11 cellular contexts compared by ENCODE assay signal in genomic region chr12:6708968-6709394, GRCh38. TPM values are rescaled to one million over a fixed set of nuclear protein-coding genes. Genes with fewer than 3 reads are reported as not detected.
DNase-seq lines count a peak whose midpoint lies in the region; ATAC-seq and TF ChIP-seq lines count a peak whose summit lies in the region.
"Had no signal": no experiment of that assay in that cellular context is flagged by ENCODE, and none has a peak within 500 bp of the region (broad histone marks: within the 10 kb centered on the region; RNA-seq: fewer than 3 reads in every experiment).

No MANE protein-coding gene starts in this region.

- no peak for ATAC-seq in HG02870 (IDR thresholded peaks at IDR 0.05; ENCODE audit: unreplicated experiment)
- ATAC-seq: pancreas; stimulated activated naive B cell treated with anti-CD40 and anti-IgM and Interleukin-4, amounts not matched to agents 10 μg/mL and 1 μg/mL and 100 μg/mL, for 72 hours had no signal

- no peaks in the 10 kb centered on the region for H3K9me3 Mint-ChIP-seq in activated naive CD8-positive, alpha-beta T cell treated with anti-CD3 and anti-CD28 coated beads for 36 hours
- H3K9me3 Mint-ChIP-seq: stimulated activated naive B cell treated with anti-CD40 and anti-IgM and Interleukin-4, amounts not matched to agents 10 μg/mL and 1 μg/mL and 100 μg/mL, for 72 hours had no signal

- peaks cover 1% of the 10 kb centered on the region for H3K36me3 Mint-ChIP-seq in activated naive CD8-positive, alpha-beta T cell treated with anti-CD3 and anti-CD28 coated beads for 36 hours
- H3K36me3 Mint-ChIP-seq: stimulated activated naive B cell treated with anti-CD40 and anti-IgM and Interleukin-4, amounts not matched to agents 10 μg/mL and 1 μg/mL and 100 μg/mL, for 72 hours had no signal

- H3K27ac Mint-ChIP-seq in activated naive CD8-positive, alpha-beta T cell treated with anti-CD3 and anti-CD28 coated beads for 36 hours: peak overlapping the region; percentile 56
- H3K27ac Mint-ChIP-seq: stimulated activated naive B cell treated with anti-CD40 and anti-IgM and Interleukin-4, amounts not matched to agents 10 μg/mL and 1 μg/mL and 100 μg/mL, for 72 hours had no signal

- H3K4me3 Mint-ChIP-seq in activated naive CD8-positive, alpha-beta T cell treated with anti-CD3 and anti-CD28 coated beads for 36 hours: peak overlapping the region; percentile 39
- H3K4me3 Mint-ChIP-seq: stimulated activated naive B cell treated with anti-CD40 and anti-IgM and Interleukin-4, amounts not matched to agents 10 μg/mL and 1 μg/mL and 100 μg/mL, for 72 hours had no signal

- peaks cover 8% of the 10 kb centered on the region for H3K4me1 Mint-ChIP-seq in activated naive CD8-positive, alpha-beta T cell treated with anti-CD3 and anti-CD28 coated beads for 36 hours

- no peak for TF ChIP-seq CTCF in 22Rv1 (IDR thresholded peaks at IDR 0.05)

- peak; percentile 8 for DNase-seq in EH (ENCODE audit: low read depth)
- peak; percentile 54 for DNase-seq in activated naive CD8-positive, alpha-beta T cell treated with anti-CD3 and anti-CD28 coated beads for 36 hours
- DNase-seq in AG08396 (ENCODE audit: low spot score): no peak
- no peak for DNase-seq in SW480 (ENCODE audit: low spot score)
- DNase-seq: esophagus squamous epithelium; pancreas; stimulated activated naive B cell treated with anti-CD40 and anti-IgM and Interleukin-4, amounts not matched to agents 10 μg/mL and 1 μg/mL and 100 μg/mL, for 72 hours had no signal

- H3K27ac ChIP-seq in 22Rv1: peak overlapping the region; percentile 41
- H3K27ac ChIP-seq: esophagus squamous epithelium, pancreas had no signal

- H3K27me3 Mint-ChIP-seq in activated naive CD8-positive, alpha-beta T cell treated with anti-CD3 and anti-CD28 coated beads for 36 hours: peaks cover 18% of the 10 kb centered on the region

RNA-seq across cellular contexts. Expression of gene PIANP, which starts 8.4 kb away (rescaled TPM):
- under 1 TPM in 1 of 2 experiments, not detected in 1; 0.37 TPM for total RNA-seq in activated naive CD8-positive, alpha-beta T cell treated with anti-CD3 and anti-CD28 coated beads for 36 hours
- total RNA-seq: lung microvascular endothelial cell; T-helper 2 cell treated with Interferon-gamma antibody and Interleukin-4, amounts not matched to agents 100 ng/mL and 5 ng/mL, for 36 hours had no signal

RNA-seq across cellular contexts. Expression of gene COPS7A, which starts 14.9 kb away (rescaled TPM):
- total RNA-seq in activated naive CD8-positive, alpha-beta T cell treated with anti-CD3 and anti-CD28 coated beads for 36 hours: 10 to 100 TPM; 37.1 to 41.6 TPM

RNA-seq across cellular contexts. Expression of gene ZNF384, which starts 19.8 kb away (rescaled TPM):
- total RNA-seq in activated naive CD8-positive, alpha-beta T cell treated with anti-CD3 and anti-CD28 coated beads for 36 hours: 10 to 100 TPM; 60.6 to 61.8 TPM

RNA-seq across cellular contexts. Expression of gene MLF2, which starts 44.0 kb away (rescaled TPM):
- total RNA-seq in activated naive CD8-positive, alpha-beta T cell treated with anti-CD3 and anti-CD28 coated beads for 36 hours: 100 to 1,000 TPM; 134 to 141 TPM

RNA-seq across cellular contexts. Expression of gene ING4, which starts 46.1 kb away (rescaled TPM):
- total RNA-seq in activated naive CD8-positive, alpha-beta T cell treated with anti-CD3 and anti-CD28 coated beads for 36 hours: 10 to 100 TPM; 10.9 to 11.1 TPM

Comparison
In these comparisons a context has a peak if more than half of its experiments do, and no peak if none do; other contexts are left out.
1. DNase-seq: peak in EH (single experiment) and activated naive CD8-positive, alpha-beta T cell treated with anti-CD3 and anti-CD28 coated beads for 36 hours (single experiment); none in AG08396 (single experiment) and SW480 (single experiment).